Comparison of ENCODE assay signal across 9 cellular contexts in the genomic region with DNA sequence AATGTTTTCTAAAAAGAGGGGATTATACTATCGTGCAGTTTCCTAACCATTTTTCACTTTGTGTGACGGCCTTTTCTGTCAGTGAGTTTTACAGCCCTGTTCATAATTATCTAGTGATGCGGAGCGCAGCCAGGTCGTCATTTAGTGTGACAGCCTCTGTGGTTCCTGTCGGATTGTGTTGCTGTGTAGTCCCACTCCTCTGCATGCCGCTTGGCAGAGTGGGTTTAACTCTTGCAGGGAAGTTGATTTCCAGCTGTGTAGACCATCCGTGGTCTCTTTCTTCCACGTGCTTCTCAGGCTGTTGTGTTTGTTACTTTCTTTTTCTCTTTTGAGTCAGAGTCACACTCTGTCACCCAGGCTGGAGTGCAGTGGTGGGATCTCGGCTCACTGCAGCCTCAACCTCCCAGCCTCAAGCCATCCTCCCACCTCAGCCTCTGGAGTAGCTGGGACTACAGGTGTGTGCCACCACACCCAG. TPM values are rescaled to one million over a fixed set of nuclear protein-coding genes. Genes with fewer than 3 reads are reported as not detected.
DNase-seq lines count a peak whose midpoint lies in the region; ATAC-seq, FAIRE-seq and TF ChIP-seq lines count a peak whose summit lies in the region.
"Had no signal": no experiment of that assay in that cellular context is flagged by ENCODE, and none has a peak within 500 bp of the region (broad histone marks: within the 10 kb centered on the region; RNA-seq: fewer than 3 reads in every experiment).

No MANE protein-coding gene starts in this region.

- WGBS in tibial nerve, 2 donors, result 20 to 34% methylated on average over 10 of the region's 10 CpGs

- peak overlapping the region; percentile 23 for H3K4me3 ChIP-seq in CD8-positive, alpha-beta T cell (ENCODE audit: low read depth, low read length)
- H3K4me3 ChIP-seq in Karpas-422 (ENCODE audit: low read length) (no peak overlapping the region; the same call in 1 of the 2 replicates), kidney (ENCODE audit: low read length in 2 of 2) (peak overlapping the region; percentile 46 to 58), tibial nerve (peak overlapping the region in 2 of 4 donors; percentile 18 to 29)

- no peak for TF ChIP-seq CTCF in CD8-positive, alpha-beta T cell (IDR thresholded peaks at IDR 0.05)
- no peak for TF ChIP-seq CTCF in kidney (IDR thresholded peaks at IDR 0.05; ENCODE audit: borderline replicate concordance, extremely low read depth, insufficient read depth)
- TF ChIP-seq CTCF in tibial nerve (IDR thresholded peaks at IDR 0.05), result no peak

- H3K79me2 ChIP-seq in Karpas-422 (ENCODE audit: low read length), result no peaks in the 10 kb centered on the region

- CTCF ChIA-PET in CD8-positive, alpha-beta T cell (lab: Charles Lee), result no interaction called here

- intact Hi-C loops in CD8-positive, alpha-beta T cell (cut with DNase I, micrococcal nuclease), result no loop called here
- intact Hi-C loops in kidney (cut with DNase I), result no loop called here

- no peak for TF ChIP-seq POLR2A in tibial nerve (IDR thresholded peaks at IDR 0.05)

- no peaks in the 10 kb centered on the region for H3K9me2 ChIP-seq in Karpas-422 (replicated peaks; ENCODE audit: insufficient read depth, low read length)

- peak overlapping the region; percentile 85 for H3K4me3 Mint-ChIP-seq in CD8-positive, alpha-beta T cell

- peaks cover 8% of the 10 kb centered on the region for H3K36me3 ChIP-seq in CD8-positive, alpha-beta T cell (ENCODE audit: insufficient read depth, low read length)
- peaks cover 17% of the 10 kb centered on the region for H3K36me3 ChIP-seq in Karpas-422 (ENCODE audit: insufficient read depth, low read length)
- peaks cover 11 to 18% of the 10 kb centered on the region in 2 donors for H3K36me3 ChIP-seq in kidney (ENCODE audit: control insufficient read depth in 1 of 2, insufficient read depth in 2 of 2, low read length in 2 of 2)
- H3K36me3 ChIP-seq in tibial nerve, result peaks cover 0 to 37% (median 14%) of the 10 kb centered on the region in 3 donors

- no peak for TF ChIP-seq EP300 in tibial nerve (IDR thresholded peaks at IDR 0.05)

- H3K27ac ChIP-seq in CD8-positive, alpha-beta T cell (ENCODE audit: low read depth, low read length), result no peak overlapping the region
- H3K27ac ChIP-seq in Karpas-422 (ENCODE audit: low read length) (no peak overlapping the region), kidney (ENCODE audit: low read depth in 2 of 2, low read length in 2 of 2) (no peak overlapping the region), tibial nerve (peak overlapping the region in 1 of 4 donors; percentile 50)
- H3K27ac ChIP-seq: epithelial cell of prostate had no signal

- no peaks in the 10 kb centered on the region for H3K9me3 Mint-ChIP-seq in CD8-positive, alpha-beta T cell

- H3K9me3 ChIP-seq in CD8-positive, alpha-beta T cell (ENCODE audit: low read length), result no peaks in the 10 kb centered on the region
- H3K9me3 ChIP-seq in Karpas-422 (ENCODE audit: low read length) (no peaks in the 10 kb centered on the region), kidney (ENCODE audit: control insufficient read depth in 1 of 2, low read length in 2 of 2) (no peaks in the 10 kb centered on the region), tibial nerve (no peaks in the 10 kb centered on the region)

- peaks cover 21% of the 10 kb centered on the region for H3K4me1 Mint-ChIP-seq in CD8-positive, alpha-beta T cell (ENCODE audit: low read depth)

- H3K27me3 Mint-ChIP-seq in CD8-positive, alpha-beta T cell (ENCODE audit: low read depth), result no peaks in the 10 kb centered on the region

- H3K36me3 Mint-ChIP-seq in CD8-positive, alpha-beta T cell, result peaks cover 23% of the 10 kb centered on the region

- POLR2A ChIA-PET in CD8-positive, alpha-beta T cell (lab: Charles Lee), result no interaction called here

- peak overlapping the region; percentile 30 for H3K4me2 ChIP-seq in Karpas-422 (ENCODE audit: low read depth, low read length, poor library complexity, severe bottlenecking)

- no peak overlapping the region for H3K9ac ChIP-seq in Karpas-422 (ENCODE audit: low read length)
- peak overlapping the region in 1 of 2 donors; percentile 55 for H3K9ac ChIP-seq in kidney (ENCODE audit: low read length in 2 of 2)

- H3K4me1 ChIP-seq in CD8-positive, alpha-beta T cell (ENCODE audit: insufficient read depth, low read length), result peaks cover 4% of the 10 kb centered on the region
- H3K4me1 ChIP-seq in Karpas-422 (ENCODE audit: low read length), result peaks cover 26% of the 10 kb centered on the region
- peaks cover 0 to 5% of the 10 kb centered on the region in 2 donors for H3K4me1 ChIP-seq in kidney (ENCODE audit: control insufficient read depth in 1 of 2, insufficient read depth in 1 of 2, low read depth in 1 of 2, low read length in 2 of 2)
- H3K4me1 ChIP-seq in tibial nerve, result peaks cover 0 to 5% (median under 1%) of the 10 kb centered on the region in 4 donors

- no peak for DNase-seq in CD8-positive, alpha-beta T cell
- DNase-seq in Karpas-422, result no peak
- no peak for DNase-seq in kidney
- DNase-seq in tibial nerve (ENCODE audit: low spot score in 2 of 2), result no peak
- no peak for DNase-seq in HCEC 1CT
- DNase-seq in stimulated activated CD4-positive, alpha-beta T cell treated with anti-CD3 and anti-CD28 coated beads, Interleukin-2, amount 100 ng/mL, for 48 hours, result no peak

- peak overlapping the region; percentile 66 for H3K27ac Mint-ChIP-seq in CD8-positive, alpha-beta T cell

- H3K27me3 ChIP-seq in CD8-positive, alpha-beta T cell (ENCODE audit: insufficient read depth, low read length), result no peaks in the 10 kb centered on the region
- H3K27me3 ChIP-seq in Karpas-422 (ENCODE audit: low read length) (no peaks in the 10 kb centered on the region), tibial nerve (no peaks in the 10 kb centered on the region)

- peaks cover 5% of the 10 kb centered on the region; the same call in 1 of the 2 replicates for H4K20me1 ChIP-seq in Karpas-422 (ENCODE audit: insufficient read depth, low read depth, low read length)

- ATAC-seq in CD8-positive, alpha-beta T cell, result peak; percentile 54
- ATAC-seq in GM19452 (IDR thresholded peaks at IDR 0.05; ENCODE audit: unreplicated experiment) (peak; percentile 57), HG03196 (IDR thresholded peaks at IDR 0.05; ENCODE audit: unreplicated experiment) (no peak)

- no peak for FAIRE-seq in kidney (lab: Jason Lieb, UNC)

- no peak overlapping the region for H2AFZ ChIP-seq in Karpas-422 (ENCODE audit: low read length)

RNA-seq across cellular contexts. Expression of gene RAN, which starts 8.6 kb away (rescaled TPM):
- 100 to 1,000 TPM; 342 to 352 TPM for total RNA-seq in CD8-positive, alpha-beta T cell
- total RNA-seq in Karpas-422 (2014; rRNA removed; shearing (Covaris generic); ENCODE audit: low replicate concordance), result 897 and 1,159 TPM in 2 replicates
- total RNA-seq in kidney, result 369 TPM
- polyA plus RNA-seq in kidney (ENCODE audit: insufficient read depth, low read depth, low replicate concordance), result 422 TPM
- total RNA-seq in tibial nerve, result 100 to 1,000 TPM; 105 to 155 (median 124) TPM

RNA-seq across cellular contexts. Expression of gene STX2, which starts 41.4 kb away (rescaled TPM):
- total RNA-seq in CD8-positive, alpha-beta T cell, result 10 to 100 TPM; 15.8 to 18.2 TPM
- total RNA-seq in Karpas-422 (2014; rRNA removed; shearing (Covaris generic); ENCODE audit: low replicate concordance), result 19.2 and 19.3 TPM in 2 replicates
- total RNA-seq in kidney (20.4 TPM), tibial nerve (10 to 100 TPM; 26.3 to 44.8 (median 33.6) TPM)
- polyA plus RNA-seq in kidney (ENCODE audit: insufficient read depth, low read depth, low replicate concordance), result 10.1 TPM
